ENCODE assay signal across 1 cellular context in the genomic region with DNA sequence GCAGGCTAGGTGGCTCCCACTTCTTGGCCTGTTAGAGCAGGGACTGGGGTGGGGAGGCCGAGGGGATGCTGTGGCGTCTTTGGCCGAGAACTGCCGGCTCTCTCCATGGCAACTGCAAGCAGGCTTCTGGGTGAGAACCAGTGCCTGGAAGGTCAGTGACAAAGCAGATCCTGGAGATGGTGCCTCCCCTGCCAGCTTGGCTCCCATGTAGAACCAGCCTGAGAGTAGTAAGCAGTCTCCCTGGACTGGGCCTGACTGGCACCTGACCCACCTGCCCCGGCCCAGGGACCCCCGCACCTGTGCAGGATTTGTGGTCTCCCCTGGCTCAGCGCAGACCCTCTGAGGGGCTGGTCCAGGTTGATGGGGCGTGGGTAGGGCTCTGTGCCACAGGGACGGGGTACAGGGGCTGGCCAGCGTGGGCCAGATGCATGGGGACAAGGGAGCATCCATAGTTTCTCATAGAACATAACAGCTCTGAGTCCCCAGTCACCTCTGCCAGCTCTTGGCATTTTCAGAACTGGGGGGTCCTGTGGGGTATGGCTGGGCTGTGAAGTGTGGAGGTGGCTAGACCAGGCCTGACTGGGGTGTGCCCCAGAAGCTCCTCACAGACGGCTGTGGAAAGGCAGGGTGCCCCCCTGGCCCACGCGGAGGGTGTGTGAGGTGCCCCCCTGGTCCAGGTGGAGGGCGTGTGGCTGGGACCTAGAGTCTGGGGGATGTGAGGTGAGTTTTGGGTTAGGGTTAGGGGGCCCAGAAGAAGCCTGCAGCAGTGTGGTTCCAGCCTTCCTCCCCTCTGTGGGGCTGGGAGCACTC.
TF ChIP-seq lines count a peak whose summit lies in the region.

No MANE protein-coding gene starts in this region.

TF ChIP-seq in SK-N-SH treated with all-trans-retinoic acid at 6 μM for 48 hours, 23 proteins besides CTCF, POLR2A, EP300 and RAD21 (continued from another document):
- TF ChIP-seq, protein P1, sequence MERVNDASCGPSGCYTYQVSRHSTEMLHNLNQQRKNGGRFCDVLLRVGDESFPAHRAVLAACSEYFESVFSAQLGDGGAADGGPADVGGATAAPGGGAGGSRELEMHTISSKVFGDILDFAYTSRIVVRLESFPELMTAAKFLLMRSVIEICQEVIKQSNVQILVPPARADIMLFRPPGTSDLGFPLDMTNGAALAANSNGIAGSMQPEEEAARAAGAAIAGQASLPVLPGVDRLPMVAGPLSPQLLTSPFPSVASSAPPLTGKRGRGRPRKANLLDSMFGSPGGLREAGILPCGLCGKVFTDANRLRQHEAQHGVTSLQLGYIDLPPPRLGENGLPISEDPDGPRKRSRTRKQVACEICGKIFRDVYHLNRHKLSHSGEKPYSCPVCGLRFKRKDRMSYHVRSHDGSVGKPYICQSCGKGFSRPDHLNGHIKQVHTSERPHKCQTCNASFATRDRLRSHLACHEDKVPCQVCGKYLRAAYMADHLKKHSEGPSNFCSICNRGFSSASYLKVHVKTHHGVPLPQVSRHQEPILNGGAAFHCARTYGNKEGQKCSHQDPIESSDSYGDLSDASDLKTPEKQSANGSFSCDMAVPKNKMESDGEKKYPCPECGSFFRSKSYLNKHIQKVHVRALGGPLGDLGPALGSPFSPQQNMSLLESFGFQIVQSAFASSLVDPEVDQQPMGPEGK (CRISPR knock-in tag; IDR thresholded peaks at IDR 0.05; ENCODE audit: borderline replicate concordance), result no peak
- TF ChIP-seq ZNF565 (CRISPR knock-in tag; conservative IDR thresholded peaks at IDR 0.05; ENCODE audit: low read depth) (no peak), GLIS3 (CRISPR knock-in tag; IDR thresholded peaks at IDR 0.05) (no peak)
